8 cellular contexts compared by ENCODE assay signal in the genomic region with DNA sequence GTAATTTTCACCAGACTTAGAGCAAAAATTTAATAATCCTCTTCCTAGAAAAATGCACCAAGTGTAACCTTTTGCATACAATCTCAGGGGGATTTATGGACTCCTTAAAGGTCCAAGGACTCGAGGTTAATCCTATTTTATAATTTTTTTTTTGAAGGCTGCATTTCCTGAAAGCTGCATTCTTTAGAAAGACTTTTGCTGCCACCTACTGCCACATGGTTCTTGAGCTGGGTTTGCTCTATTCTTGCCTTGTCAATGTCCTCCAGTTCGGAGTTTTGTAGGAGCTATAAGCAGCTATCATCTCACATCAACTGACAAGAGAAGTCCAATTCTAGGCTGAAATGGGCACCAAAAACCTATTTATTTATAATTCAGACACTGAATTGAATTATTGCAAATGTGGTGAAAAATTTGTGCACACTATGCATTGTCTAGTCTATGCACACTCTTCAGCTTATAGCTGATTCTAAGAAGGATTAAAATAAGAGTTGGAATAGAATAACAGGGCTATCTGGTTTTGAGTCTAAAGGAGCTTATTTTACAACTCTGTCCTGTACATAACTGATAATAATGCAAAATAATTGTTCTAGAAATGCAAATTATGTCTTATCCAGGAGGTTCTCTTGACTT. TPM values are rescaled to one million over a fixed set of nuclear protein-coding genes. Genes with fewer than 3 reads are reported as not detected.
A peak's percentile ranks its signal among the peaks of the same experiment; 100 is the strongest.
DNase-seq lines count a peak whose midpoint lies in the region; ATAC-seq and TF ChIP-seq lines count a peak whose summit lies in the region.

No MANE protein-coding gene starts in this region.

- in situ Hi-C loops in mammary epithelial cell (cut with MboI; ENCODE audit: low sequenced_read_pairs in 2 of 2): loop anchor here (10.0 kb wide), 2 partner anchors 174 to 184 kb away; a partner anchor contains a TSS

- no peak overlapping the region for H3K4me2 ChIP-seq in mammary epithelial cell (ENCODE audit: insufficient read depth, low read depth, low read length)

- peak; percentile 52 for ATAC-seq in HG03095 (IDR thresholded peaks at IDR 0.05; ENCODE audit: unreplicated experiment)
- no peak for ATAC-seq in GM18519 (IDR thresholded peaks at IDR 0.05; ENCODE audit: low FRiP score, unreplicated experiment)
- ATAC-seq in GM18907 (IDR thresholded peaks at IDR 0.05; ENCODE audit: unreplicated experiment): no peak

- CTCF ChIA-PET in mammary epithelial cell (lab: Charles Lee; ENCODE audit: low non-redundant PET): interaction anchor here (0.6 to 1.1 kb wide), 5 partner anchors 14 to 623 kb away, joined by 3 to 15 read pairs (median 7); no protein-coding TSS in a partner anchor

- BruUV-seq in mammary epithelial cell (replicated peaks; lab: Mats Ljungman, UMichigan): no TSS peak

- WGBS in mammary epithelial cell (ENCODE audit: low coverage, missing lambda C conversion rate): 43% methylated on average over 2 of the region's 2 CpGs

- H3K36me3 ChIP-seq in mammary epithelial cell (ENCODE audit: insufficient read depth, low read length): no peaks in the 10 kb centered on the region

- peak; percentile 57 to 65 for TF ChIP-seq CTCF in mammary epithelial cell (conservative IDR thresholded peaks at IDR 0.05 in 1 of 2, IDR thresholded peaks at IDR 0.05 in 1 of 2; ENCODE audit: extremely low read depth in 1 of 2, insufficient read depth in 1 of 2, low read depth in 1 of 2, low read length in 2 of 2)

- no peak overlapping the region for H3K4me3 ChIP-seq in mammary epithelial cell (replicated peaks in 1 of 3; ENCODE audit: insufficient read depth in 1 of 3, low read depth in 2 of 3, low read length in 3 of 3)

- dilution Hi-C loops in mammary epithelial cell (cut with HindIII; ENCODE audit: low sequenced_read_pairs): no loop called here

- H3K9ac ChIP-seq in mammary epithelial cell (ENCODE audit: insufficient read depth, low read length): no peak overlapping the region

- intact Hi-C loops in mammary epithelial cell (cut with micrococcal nuclease): loop anchor here (1.0 to 10.0 kb wide), 6 partner anchors 102 to 864 kb away; a partner anchor contains a TSS
- intact Hi-C loops in posterior vena cava (cut with DNase I): loop anchor here in 1 of 2 donors (10.0 kb wide), 1 partner anchor 184 kb away; a partner anchor contains a TSS

- H3K27ac ChIP-seq in mammary epithelial cell (ENCODE audit: insufficient read depth, low read depth, low read length): no peak overlapping the region

- H3K4me1 ChIP-seq in mammary epithelial cell (ENCODE audit: insufficient read depth, low read length): peaks cover 4% of the 10 kb centered on the region

- peak; percentile 88 for DNase-seq in DMS114 treated with DMSO at 0.1 percent for 48 hours (lab: John Stamatoyannopoulos, UW; ENCODE audit: unreplicated experiment)
- DNase-seq in NOMO-1 treated with dmso at 0.1 percent for 144 hours (lab: John Stamatoyannopoulos, UW; ENCODE audit: unreplicated experiment): peak; percentile 16
- DNase-seq in mammary epithelial cell: peak; percentile 27
- DNase-seq in left kidney (ENCODE audit: low read depth, low spot score): peak; percentile 83
- no peak for DNase-seq in posterior vena cava (ENCODE audit: low spot score)

- H3K27me3 ChIP-seq in mammary epithelial cell (ENCODE audit: insufficient read depth, low read length): no peaks in the 10 kb centered on the region

- H2AFZ ChIP-seq in mammary epithelial cell (ENCODE audit: low read depth, low read length): no peak overlapping the region

- no peaks in the 10 kb centered on the region for H3K79me2 ChIP-seq in mammary epithelial cell (ENCODE audit: insufficient read depth, low read length)

- H4K20me1 ChIP-seq in mammary epithelial cell (ENCODE audit: insufficient read depth, low read length): no peaks in the 10 kb centered on the region

- H3K9me3 ChIP-seq in mammary epithelial cell (replicated peaks; ENCODE audit: insufficient read depth, low read length): no peaks in the 10 kb centered on the region

RNA-seq across cellular contexts. Expression of a gene that starts 31.3 kb away (rescaled TPM):
- total RNA-seq in mammary epithelial cell (10 to 100 TPM; 11.2 to 21.0 TPM), posterior vena cava (10 to 100 TPM; 13.9 to 16.0 TPM)
- polyA plus RNA-seq in mammary epithelial cell: 6.5 TPM
- polyA minus RNA-seq in mammary epithelial cell: 10.4 TPM
